In genomic region chr7:101216001-101216859, GRCh38 we compare ENCODE assay signal across 8 cellular contexts. TPM values are rescaled to one million over a fixed set of nuclear protein-coding genes. Genes with fewer than 3 reads are reported as not detected.
DNase-seq lines count a peak whose midpoint lies in the region; ATAC-seq, FAIRE-seq and TF ChIP-seq lines count a peak whose summit lies in the region.

No MANE protein-coding gene starts in this region.

- H3K36me3 ChIP-seq in testis (ENCODE audit: low read depth, missing control alignments): no peaks in the 10 kb centered on the region

- 36 to 64% methylated on average over 28 to 31 of the region's 31 CpGs for WGBS in testis, 2 donors

- peak overlapping the region; percentile 65 to 84 for H3K4me3 ChIP-seq in testis

- H3K27ac Mint-ChIP-seq in activated naive CD4-positive, alpha-beta T cell treated with anti-CD3 and anti-CD28 coated beads, Interleukin-2, amount 50 U/mL, for 72 hours: peak overlapping the region; percentile 89 to 93

- no peaks in the 10 kb centered on the region for H3K9me3 ChIP-seq in testis

- H3K36me3 Mint-ChIP-seq in activated naive CD4-positive, alpha-beta T cell treated with anti-CD3 and anti-CD28 coated beads, Interleukin-2, amount 50 U/mL, for 72 hours: peaks cover 16 to 18% of the 10 kb centered on the region in 2 donors

- FAIRE-seq in RCC 7860 (lab: Jason Lieb, UNC): no peak

- no peak for TF ChIP-seq POLR2A in testis (IDR thresholded peaks at IDR 0.05)

- no peaks in the 10 kb centered on the region for H3K9me3 Mint-ChIP-seq in activated naive CD4-positive, alpha-beta T cell treated with anti-CD3 and anti-CD28 coated beads, Interleukin-2, amount 50 U/mL, for 72 hours

- peaks cover 19% of the 10 kb centered on the region for H3K4me1 ChIP-seq in testis

- H3K27ac ChIP-seq in 22Rv1: peak overlapping the region; percentile 94
- H3K27ac ChIP-seq in testis: peak overlapping the region; percentile 74 to 84

- TF ChIP-seq CTCF in 22Rv1 (IDR thresholded peaks at IDR 0.05) (no peak), testis (IDR thresholded peaks at IDR 0.05) (no peak)

- intact Hi-C loops in testis (cut with DNase I; ENCODE audit: low total_unique reads): no loop called here

- no peaks in the 10 kb centered on the region for H3K27me3 ChIP-seq in testis

- DNase-seq in activated naive CD4-positive, alpha-beta T cell treated with anti-CD3 and anti-CD28 coated beads, Interleukin-2, amount 50 U/mL, for 72 hours (ENCODE audit: low spot score in 2 of 2): no peak
- DNase-seq in iris pigment epithelial cell (ENCODE audit: low read depth) (peak; percentile 40), testis (peak; percentile 49), RCC 7860 (ENCODE audit: low spot score) (no peak), putamen (ENCODE audit: low spot score) (no peak), D341Med (ENCODE audit: low spot score) (no peak)

- peak; percentile 2 for ATAC-seq in GM21528 (IDR thresholded peaks at IDR 0.05; ENCODE audit: low FRiP score, unreplicated experiment)
- ATAC-seq in activated naive CD4-positive, alpha-beta T cell treated with anti-CD3 and anti-CD28 coated beads, Interleukin-2, amount 50 U/mL, for 72 hours: no peak

RNA-seq across cellular contexts. Expression of gene PLOD3, which starts 1.2 kb away (rescaled TPM):
- total RNA-seq in activated naive CD4-positive, alpha-beta T cell treated with anti-CD3 and anti-CD28 coated beads, Interleukin-2, amount 50 U/mL, for 72 hours: 10 to 100 TPM; 44.7 to 53.5 TPM
- total RNA-seq in testis: 10 to 100 TPM; 36.3 to 45.6 TPM
- 32.1 TPM for polyA plus RNA-seq in testis (ENCODE audit: insufficient read depth, low read depth, low replicate concordance)

RNA-seq across cellular contexts. Expression of gene ZNHIT1, which starts 1.7 kb away (rescaled TPM):
- total RNA-seq in activated naive CD4-positive, alpha-beta T cell treated with anti-CD3 and anti-CD28 coated beads, Interleukin-2, amount 50 U/mL, for 72 hours: 10 to 100 TPM; 49.9 to 50.3 TPM
- total RNA-seq in testis: 10 to 100 TPM; 57.8 to 58.4 TPM
- 48.3 TPM for polyA plus RNA-seq in testis (ENCODE audit: insufficient read depth, low read depth, low replicate concordance)

RNA-seq across cellular contexts. Expression of gene MOGAT3, which starts 15.4 kb away (rescaled TPM):
- not detected for total RNA-seq in activated naive CD4-positive, alpha-beta T cell treated with anti-CD3 and anti-CD28 coated beads, Interleukin-2, amount 50 U/mL, for 72 hours
- total RNA-seq in testis: not detected
- polyA plus RNA-seq in testis (ENCODE audit: insufficient read depth, low read depth, low replicate concordance): not detected

RNA-seq across cellular contexts. Expression of gene CLDN15, which starts 21.4 kb away (rescaled TPM):
- total RNA-seq in activated naive CD4-positive, alpha-beta T cell treated with anti-CD3 and anti-CD28 coated beads, Interleukin-2, amount 50 U/mL, for 72 hours: 10 to 100 TPM; 17.3 to 26.1 TPM
- 10 to 100 TPM; 13.6 to 20.2 TPM for total RNA-seq in testis
- polyA plus RNA-seq in testis (ENCODE audit: insufficient read depth, low read depth, low replicate concordance): 12.1 TPM

RNA-seq across cellular contexts. Expression of gene FIS1, which starts 28.7 kb away (rescaled TPM):
- total RNA-seq in activated naive CD4-positive, alpha-beta T cell treated with anti-CD3 and anti-CD28 coated beads, Interleukin-2, amount 50 U/mL, for 72 hours: 10 to 100 TPM; 70.0 to 74.8 TPM
- 100 to 1,000 TPM; 228 to 273 TPM for total RNA-seq in testis
- polyA plus RNA-seq in testis (ENCODE audit: insufficient read depth, low read depth, low replicate concordance): 233 TPM

Comparison
In these comparisons a context has a peak if more than half of its experiments do, and no peak if none do; other contexts are left out.
1. DNase-seq: peak in iris pigment epithelial cell (single experiment) and testis (single experiment); none in activated naive CD4-positive, alpha-beta T cell treated with anti-CD3 and anti-CD28 coated beads, Interleukin-2, amount 50 U/mL, for 72 hours (0 of 2), RCC 7860 (single experiment), putamen (single experiment) and D341Med (single experiment).